Comparison of ENCODE assay signal across 17 cellular contexts in the genomic region with DNA sequence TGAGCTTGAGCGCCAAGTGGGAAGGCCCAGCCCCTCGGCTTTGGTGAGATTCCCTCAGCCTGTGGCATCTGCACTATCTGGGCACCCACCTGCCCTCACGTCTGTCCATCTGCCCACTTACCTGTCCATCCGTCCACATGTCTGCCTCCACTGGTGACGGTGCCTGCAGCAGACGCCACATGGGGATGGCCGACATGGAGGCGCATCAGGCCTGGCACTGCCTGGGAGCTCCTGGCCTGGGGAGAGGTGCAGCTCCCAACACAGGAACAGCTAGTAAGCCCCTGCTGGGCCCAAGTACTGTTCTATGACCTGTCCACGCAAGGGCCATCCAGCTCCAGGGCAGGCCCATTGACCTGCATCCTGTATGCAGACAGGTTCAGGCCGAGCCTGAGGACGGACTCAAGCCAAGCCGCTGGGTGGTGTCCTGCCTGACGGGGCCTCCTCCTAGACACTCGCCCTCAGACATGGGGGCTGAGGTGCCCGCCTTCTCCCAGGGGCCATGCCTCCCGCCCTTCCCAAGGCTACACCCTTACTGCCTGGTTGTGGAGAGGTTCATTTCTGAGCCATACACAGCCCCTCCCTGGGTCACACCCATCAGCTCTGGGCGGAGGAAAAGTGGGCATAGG.
DNase-seq lines count a peak whose midpoint lies in the region; ATAC-seq and TF ChIP-seq lines count a peak whose summit lies in the region.
"Had no signal": no experiment of that assay in that cellular context is flagged by ENCODE, and none has a peak within 500 bp of the region (broad histone marks: within the 10 kb centered on the region; RNA-seq: fewer than 3 reads in every experiment).

No MANE protein-coding gene starts in this region.

- H3K4me3 Mint-ChIP-seq in CD4-positive, alpha-beta memory T cell, result no peak overlapping the region
- no peak overlapping the region for H3K4me3 Mint-ChIP-seq in H9
- no peak overlapping the region for H3K4me3 Mint-ChIP-seq in endodermal cell
- no peak overlapping the region for H3K4me3 Mint-ChIP-seq in stimulated activated effector memory CD8-positive, alpha-beta T cell treated with anti-CD3 and anti-CD28 coated beads, Interleukin-12 subunit alpha, Interleukin-12 subunit beta, amount 100 ng/mL, for 72 hours
- H3K4me3 Mint-ChIP-seq: activated naive CD8-positive, alpha-beta T cell; neural progenitor cell had no signal

- peaks cover 40% of the 10 kb centered on the region for H3K4me1 ChIP-seq in CD4-positive, alpha-beta memory T cell (ENCODE audit: insufficient read depth, low read length)
- H3K4me1 ChIP-seq in H9 (ENCODE audit: insufficient read depth, low read length) (no peaks in the 10 kb centered on the region), endodermal cell (ENCODE audit: control insufficient read depth, insufficient read depth, low read length) (no peaks in the 10 kb centered on the region)
- H3K4me1 ChIP-seq: SJSA1 had no signal

- no peak for ATAC-seq in stimulated activated effector memory CD8-positive, alpha-beta T cell treated with anti-CD3 and anti-CD28 coated beads, Interleukin-12 subunit alpha, Interleukin-12 subunit beta, amount 100 ng/mL, for 72 hours
- ATAC-seq in GM18868 (IDR thresholded peaks at IDR 0.05; ENCODE audit: unreplicated experiment), result no peak

- no peak overlapping the region for H3K4me3 ChIP-seq in CD4-positive, alpha-beta memory T cell (ENCODE audit: low read length in 2 of 2)
- H3K4me3 ChIP-seq in endodermal cell (ENCODE audit: low read length), result no peak overlapping the region
- H3K4me3 ChIP-seq: neural progenitor cell, SJSA1 had no signal

- H3K14ac ChIP-seq in H9 (ENCODE audit: insufficient read depth, low read length), result no peak overlapping the region; the same call in 1 of the 2 replicates

- H3K9me3 ChIP-seq in CD4-positive, alpha-beta memory T cell (ENCODE audit: control insufficient read depth in 1 of 2, low read length in 2 of 2), result no peaks in the 10 kb centered on the region
- H3K9me3 ChIP-seq in H9 (ENCODE audit: control insufficient read depth, low read depth, low read length) (no peaks in the 10 kb centered on the region), endodermal cell (ENCODE audit: control insufficient read depth, low read length) (no peaks in the 10 kb centered on the region)
- H3K9me3 ChIP-seq: SJSA1 had no signal

- H3K79me1 ChIP-seq in H9 (ENCODE audit: insufficient read depth, low read depth, low read length, poor library complexity, severe bottlenecking), result no peaks in the 10 kb centered on the region

- no peaks in the 10 kb centered on the region for H3K79me2 ChIP-seq in H9 (ENCODE audit: insufficient read depth, low read length)

- no peak overlapping the region for H3K23ac ChIP-seq in H9 (ENCODE audit: insufficient read length, low read depth, low read length)

- H4K5ac ChIP-seq in H9 (ENCODE audit: insufficient read length, low read depth, low read length), result no peak overlapping the region

- POLR2A ChIA-PET in CD4-positive, alpha-beta memory T cell (lab: Charles Lee; ENCODE audit: partially characterized antibody), result no interaction called here

- H4K20me1 ChIP-seq in H9 (ENCODE audit: control insufficient read depth, insufficient read depth, insufficient read length), result no peaks in the 10 kb centered on the region

- H3K9ac ChIP-seq in H9 (ENCODE audit: extremely low read depth, insufficient read length, low read length), result no peak overlapping the region
- H3K9ac ChIP-seq in endodermal cell (ENCODE audit: extremely low read depth, low read length, poor library complexity, severe bottlenecking), result no peak overlapping the region
- H3K9ac ChIP-seq: neural progenitor cell had no signal

- no peaks in the 10 kb centered on the region for H3K27me3 ChIP-seq in CD4-positive, alpha-beta memory T cell (ENCODE audit: insufficient read depth, low read length)
- H3K27me3 ChIP-seq in H9 (ENCODE audit: insufficient read depth, low read length) (no peaks in the 10 kb centered on the region), endodermal cell (ENCODE audit: control insufficient read depth, insufficient read depth, low read length, poor library complexity, severe bottlenecking) (no peaks in the 10 kb centered on the region)
- H3K27me3 ChIP-seq: neural progenitor cell had no signal

- no peak overlapping the region for H3K18ac ChIP-seq in H9 (ENCODE audit: insufficient read length, low read depth, low read length)

- intact Hi-C loops in CD4-positive, alpha-beta memory T cell (cut with micrococcal nuclease), result no loop called here

- no peak overlapping the region for H4K91ac ChIP-seq in H9 (ENCODE audit: insufficient read length, low read depth, low read length)

- no peak overlapping the region for H2BK120ac ChIP-seq in H9 (ENCODE audit: low read depth, low read length, poor library complexity, severe bottlenecking)

- H4K8ac ChIP-seq in H9 (replicated peaks; ENCODE audit: insufficient read length, low read depth, low read length), result no peak overlapping the region

- H3K4ac ChIP-seq in H9 (ENCODE audit: low read depth, low read length), result no peak overlapping the region

- DNase-seq in CD4-positive, alpha-beta memory T cell, result no peak
- DNase-seq in H9, result peak; percentile 22
- DNase-seq in endodermal cell, result peak; percentile 43
- DNase-seq in stimulated activated effector memory CD8-positive, alpha-beta T cell treated with anti-CD3 and anti-CD28 coated beads, Interleukin-12 subunit alpha, Interleukin-12 subunit beta, amount 100 ng/mL, for 72 hours (ENCODE audit: low spot score in 2 of 2), result no peak
- DNase-seq in NCI-H446 (lab: John Stamatoyannopoulos, UW), result no peak
- DNase-seq in DMS79 (lab: John Stamatoyannopoulos, UW), result no peak
- DNase-seq: activated CD4-positive, CD25-positive, alpha-beta regulatory T cell treated with anti-CD3 and anti-CD28 coated beads, Interleukin-2, amount 50 U/mL, for 72 hours; AML-193; DMS 273 treated with DMSO at 0.1 percent for 48 hours; Kasumi-1; mesendoderm; NCI-H1105 treated with DMSO at 0.1 percent for 48 hours; substantia nigra had no signal

- H3K56ac ChIP-seq in H9 (ENCODE audit: insufficient read length, low read depth, low read length), result no peak overlapping the region

- H3K23me2 ChIP-seq in H9 (ENCODE audit: insufficient read length, low read depth, low read length, poor library complexity, severe bottlenecking), result no peaks in the 10 kb centered on the region

- no peak overlapping the region for H2AK5ac ChIP-seq in H9 (ENCODE audit: insufficient read length, low read length)

- no peaks in the 10 kb centered on the region for H3K36me3 ChIP-seq in CD4-positive, alpha-beta memory T cell (ENCODE audit: insufficient read depth, low read length)
- no peaks in the 10 kb centered on the region for H3K36me3 ChIP-seq in endodermal cell (ENCODE audit: control insufficient read depth, insufficient read depth, low read length)
- H3K36me3 ChIP-seq: neural progenitor cell, SJSA1 had no signal

- H2BK20ac ChIP-seq in H9 (ENCODE audit: low read depth, low read length, poor library complexity, severe bottlenecking), result no peak overlapping the region

- H2AFZ ChIP-seq in H9 (ENCODE audit: low read length), result no peak overlapping the region
- H2AFZ ChIP-seq: neural progenitor cell had no signal

- no peak overlapping the region for H2BK5ac ChIP-seq in H9 (ENCODE audit: insufficient read length, low read length)

- H2BK12ac ChIP-seq in H9 (ENCODE audit: insufficient read length, low read depth, low read length), result no peak overlapping the region

- CTCF ChIA-PET in CD4-positive, alpha-beta memory T cell (lab: Charles Lee; ENCODE audit: partially characterized antibody), result interaction anchor here (1.4 kb wide), 1 partner anchor 11 kb away, joined by 3 read pairs; no protein-coding TSS in a partner anchor

- WGBS in H9 (ENCODE audit: extremely low coverage, insufficient read length, low lambda C conversion rate), result no CpG with 5 or more reads among the region's 17 CpGs
- WGBS in endodermal cell (ENCODE audit: insufficient coverage in 1 of 2, insufficient read length in 1 of 2), 2 experiments, result 93 to 95% methylated on average over 15 to 17 of the region's 17 CpGs

- H3K27ac Mint-ChIP-seq in CD4-positive, alpha-beta memory T cell, result peak overlapping the region in 5 of 7 donors; percentile 29 to 72 (median 60)
- H3K27ac Mint-ChIP-seq in H9 (peak overlapping the region in 1 of 3 experiments; percentile 72; a peak in 1 of 7 replicates), endodermal cell (no peak overlapping the region)
- H3K27ac Mint-ChIP-seq in stimulated activated effector memory CD8-positive, alpha-beta T cell treated with anti-CD3 and anti-CD28 coated beads, Interleukin-12 subunit alpha, Interleukin-12 subunit beta, amount 100 ng/mL, for 72 hours, result peak overlapping the region; percentile 48
- H3K27ac Mint-ChIP-seq: activated naive CD8-positive, alpha-beta T cell had no signal

- H3K27ac ChIP-seq in CD4-positive, alpha-beta memory T cell (ENCODE audit: low read depth, low read length), result no peak overlapping the region
- H3K27ac ChIP-seq in H9 (ENCODE audit: insufficient read length, low read depth, low read length) (no peak overlapping the region), endodermal cell (ENCODE audit: low read depth, low read length) (no peak overlapping the region)
- H3K27ac ChIP-seq: neural progenitor cell, SJSA1 had no signal

- TF ChIP-seq CTCF in H9 (conservative IDR thresholded peaks at IDR 0.05), result no peak
- no peak for TF ChIP-seq CTCF in endodermal cell (conservative IDR thresholded peaks at IDR 0.05)

- H2BK15ac ChIP-seq in H9 (ENCODE audit: low read depth, low read length), result no peak overlapping the region

- H3K4me1 Mint-ChIP-seq in CD4-positive, alpha-beta memory T cell, result peaks cover 24 to 57% (median 45%) of the 10 kb centered on the region in 4 donors
- H3K4me1 Mint-ChIP-seq in H9 (peaks cover 11 to 31% of the 10 kb centered on the region in 2 experiments), endodermal cell (peaks cover 17% of the 10 kb centered on the region)
- peaks cover 46% of the 10 kb centered on the region for H3K4me1 Mint-ChIP-seq in stimulated activated effector memory CD8-positive, alpha-beta T cell treated with anti-CD3 and anti-CD28 coated beads, Interleukin-12 subunit alpha, Interleukin-12 subunit beta, amount 100 ng/mL, for 72 hours

- H3K4me2 ChIP-seq in H9 (ENCODE audit: insufficient read depth, insufficient read length, low read length), result no peak overlapping the region
- H3K4me2 ChIP-seq: neural progenitor cell had no signal

- no peaks in the 10 kb centered on the region for H3K27me3 Mint-ChIP-seq in CD4-positive, alpha-beta memory T cell
- no peaks in the 10 kb centered on the region for H3K27me3 Mint-ChIP-seq in H9 (ENCODE audit: low read depth)
- H3K27me3 Mint-ChIP-seq in endodermal cell (ENCODE audit: insufficient read depth), result no peaks in the 10 kb centered on the region
- H3K27me3 Mint-ChIP-seq: activated naive CD8-positive, alpha-beta T cell had no signal

- peaks cover 0 to 3% (median 0%) of the 10 kb centered on the region in 8 donors for H3K9me3 Mint-ChIP-seq in CD4-positive, alpha-beta memory T cell
- H3K9me3 Mint-ChIP-seq in H9, result no peaks in the 10 kb centered on the region; a peak in 1 of 5 replicates
- no peaks in the 10 kb centered on the region for H3K9me3 Mint-ChIP-seq in endodermal cell
- H3K9me3 Mint-ChIP-seq in stimulated activated effector memory CD8-positive, alpha-beta T cell treated with anti-CD3 and anti-CD28 coated beads, Interleukin-12 subunit alpha, Interleukin-12 subunit beta, amount 100 ng/mL, for 72 hours, result no peaks in the 10 kb centered on the region
- H3K9me3 Mint-ChIP-seq: neural progenitor cell had no signal

- no peak overlapping the region for H3T11ph ChIP-seq in H9 (ENCODE audit: low read length)

- no peaks in the 10 kb centered on the region for H3K36me3 Mint-ChIP-seq in CD4-positive, alpha-beta memory T cell
- no peaks in the 10 kb centered on the region for H3K36me3 Mint-ChIP-seq in H9 (ENCODE audit: insufficient read depth in 1 of 3, low read depth in 3 of 3)
- no peaks in the 10 kb centered on the region for H3K36me3 Mint-ChIP-seq in endodermal cell (ENCODE audit: low read depth)
- no peaks in the 10 kb centered on the region for H3K36me3 Mint-ChIP-seq in stimulated activated effector memory CD8-positive, alpha-beta T cell treated with anti-CD3 and anti-CD28 coated beads, Interleukin-12 subunit alpha, Interleukin-12 subunit beta, amount 100 ng/mL, for 72 hours
- H3K36me3 Mint-ChIP-seq: activated naive CD8-positive, alpha-beta T cell; neural progenitor cell had no signal

Comparison
In these comparisons a context has a peak if more than half of its experiments do, and no peak if none do; other contexts are left out.
1. DNase-seq: peak in H9 (single experiment) and endodermal cell (single experiment); none in CD4-positive, alpha-beta memory T cell (0 of 5), stimulated activated effector memory CD8-positive, alpha-beta T cell treated with anti-CD3 and anti-CD28 coated beads, Interleukin-12 subunit alpha, Interleukin-12 subunit beta, amount 100 ng/mL, for 72 hours (0 of 2), NCI-H446 (0 of 2) and DMS79 (single experiment).